8 cellular contexts compared by ENCODE assay signal in the genomic region with DNA sequence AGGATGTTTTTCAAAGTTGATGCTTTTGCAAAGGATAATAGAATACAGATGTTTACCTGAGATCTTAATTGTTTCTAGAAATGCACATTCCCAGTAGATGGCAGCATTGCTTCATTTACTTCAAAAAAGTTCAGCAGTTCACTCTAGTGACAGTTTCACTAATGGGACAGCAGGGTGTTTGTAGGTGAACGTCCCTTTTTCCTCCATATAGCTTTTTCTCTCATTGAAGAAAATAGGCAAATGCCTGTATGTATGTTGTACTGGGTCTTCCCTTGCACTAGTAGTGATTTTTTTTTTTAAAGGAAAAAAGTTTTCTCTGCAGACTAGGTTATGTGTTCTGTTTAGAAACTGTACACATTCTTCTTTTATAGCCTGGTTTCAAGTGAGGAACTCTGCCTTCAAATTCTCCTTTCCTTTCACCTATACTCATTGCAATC.
A peak's percentile ranks its signal among the peaks of the same experiment; 100 is the strongest.
DNase-seq lines count a peak whose midpoint lies in the region; ATAC-seq, FAIRE-seq and TF ChIP-seq lines count a peak whose summit lies in the region.

No MANE protein-coding gene starts in this region.

- no peaks in the 10 kb centered on the region for H3K36me3 ChIP-seq in HepG2 (replicated peaks in 1 of 2; ENCODE audit: control insufficient read depth in 1 of 2, insufficient read depth in 2 of 2, low read length in 2 of 2)

- 0% methylated on average over 1 of the region's 1 CpG for WGBS in HepG2 (ENCODE audit: low lambda C conversion rate)

- H4K20me1 ChIP-seq in HepG2 (ENCODE audit: insufficient read depth, low read length), result no peaks in the 10 kb centered on the region

- BruUV-seq in HepG2 (replicated peaks; lab: Mats Ljungman, UMichigan), result no TSS peak

- no peaks in the 10 kb centered on the region for H3K79me2 ChIP-seq in HepG2 (ENCODE audit: insufficient read depth, low read length)

- in situ Hi-C loops in HepG2 (cut with HindIII; ENCODE audit: extremely low pct_ligation_motif_present, low pct_unique_long_range_greater_than_20kb), result no loop called here

- ATAC-seq in GM18907 (IDR thresholded peaks at IDR 0.05; ENCODE audit: unreplicated experiment) (peak; percentile 42), HG03342 (IDR thresholded peaks at IDR 0.05; ENCODE audit: unreplicated experiment) (peak; percentile 36), HepG2 (peak; percentile 95)

- CTCF ChIA-PET in HepG2 (lab: Yijun Ruan, JAX; ENCODE audit: low intra/inter-chr PET ratio, low total read pairs), result interaction anchor here (1.4 to 3.8 kb wide), 4 partner anchors 9 to 518 kb away, joined by 4 to 100 read pairs (median 12); no protein-coding TSS in a partner anchor

- DNase-seq in NCI-H1436 (lab: John Stamatoyannopoulos, UW) (peak; percentile 32), NCI-H1436 treated with DMSO at 0.1 percent for 48 hours (lab: John Stamatoyannopoulos, UW) (no peak), NCI-H774 (lab: John Stamatoyannopoulos, UW) (peak; percentile 16), cardiac fibroblast (ENCODE audit: low read depth in 2 of 2) (peak; percentile 68 to 79), HepG2 (ENCODE audit: low spot score) (peak; percentile 73), urothelium cell line (ENCODE audit: low spot score) (peak; percentile 51)

- H3K4me2 ChIP-seq in HepG2 (ENCODE audit: low read depth, low read length), result no peak overlapping the region

- intact Hi-C loops in HepG2 (cut with micrococcal nuclease; ENCODE audit: unreplicated experiment), result loop anchor here (1.0 to 5.0 kb wide), 4 partner anchors 517 to 1643 kb away; no protein-coding TSS in a partner anchor

- peaks cover 8% of the 10 kb centered on the region; the same call in 1 of the 2 replicates for H3K4me1 ChIP-seq in HepG2 (ENCODE audit: insufficient read depth, low read length)

- no peak overlapping the region for H3K4me3 ChIP-seq in cardiac fibroblast (replicated peaks in 1 of 2; ENCODE audit: low read depth in 2 of 2, low read length in 2 of 2)
- no peak overlapping the region for H3K4me3 ChIP-seq in HepG2 (replicated peaks in 1 of 3; ENCODE audit: insufficient read depth in 1 of 3, low read depth in 2 of 3, low read length in 3 of 3)

- H3K9ac ChIP-seq in HepG2 (ENCODE audit: insufficient read depth, low read depth, low read length), result no peak overlapping the region

- FAIRE-seq in HepG2 (lab: Jason Lieb, UNC) (peak; percentile 60), urothelium cell line (lab: Jason Lieb, UNC) (no peak)

- no peak for TF ChIP-seq POLR2A in HepG2 (IDR thresholded peaks at IDR 0.05; ENCODE audit: insufficient read depth in 1 of 2, low read depth in 2 of 2, low read length in 2 of 2)

- peak; percentile 72 for TF ChIP-seq RAD21 in HepG2 (CRISPR knock-in tag; IDR thresholded peaks at IDR 0.05)

- no peak for TF ChIP-seq EP300 in HepG2 (IDR thresholded peaks at IDR 0.05; ENCODE audit: low read depth in 2 of 2, low read length in 2 of 2)
- TF ChIP-seq EP300 in HepG2 (CRISPR knock-in tag; IDR thresholded peaks at IDR 0.05; ENCODE audit: borderline replicate concordance), result no peak

- H3K27me3 ChIP-seq in HepG2 (ENCODE audit: control insufficient read depth in 1 of 2, insufficient read depth in 2 of 2, low read length in 2 of 2), result no peaks in the 10 kb centered on the region

- TF ChIP-seq CTCF in cardiac fibroblast (IDR thresholded peaks at IDR 0.05; ENCODE audit: low read depth, low read length), result peak; percentile 60
- TF ChIP-seq CTCF in HepG2 (CRISPR knock-in tag; IDR thresholded peaks at IDR 0.05), result peak; percentile 79

- H3K27ac ChIP-seq in HepG2 (ENCODE audit: extremely low read length, insufficient read depth, low read length), result no peak overlapping the region

- H3K9me3 ChIP-seq in HepG2 (ENCODE audit: low read length), result no peaks in the 10 kb centered on the region

- H2AFZ ChIP-seq in HepG2 (ENCODE audit: low read length), result no peak overlapping the region

- POLR2A ChIA-PET in HepG2 (lab: Yijun Ruan, JAX), result no interaction called here

TF ChIP-seq in HepG2, 621 proteins besides CTCF, POLR2A, EP300 and RAD21 (continues in another document):
- TF ChIP-seq STAG1 (CRISPR knock-in tag; IDR thresholded peaks at IDR 0.05), result peak; percentile 95
- no peak for TF ChIP-seq ZSCAN22 (CRISPR knock-in tag; IDR thresholded peaks at IDR 0.05)
- TF ChIP-seq, protein P1, sequence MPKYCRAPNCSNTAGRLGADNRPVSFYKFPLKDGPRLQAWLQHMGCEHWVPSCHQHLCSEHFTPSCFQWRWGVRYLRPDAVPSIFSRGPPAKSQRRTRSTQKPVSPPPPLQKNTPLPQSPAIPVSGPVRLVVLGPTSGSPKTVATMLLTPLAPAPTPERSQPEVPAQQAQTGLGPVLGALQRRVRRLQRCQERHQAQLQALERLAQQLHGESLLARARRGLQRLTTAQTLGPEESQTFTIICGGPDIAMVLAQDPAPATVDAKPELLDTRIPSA (CRISPR knock-in tag; IDR thresholded peaks at IDR 0.05; ENCODE audit: borderline replicate concordance), result no peak
- peak; percentile 74 for TF ChIP-seq SMC3 (IDR thresholded peaks at IDR 0.05; ENCODE audit: low read length)
- TF ChIP-seq, protein P2, sequence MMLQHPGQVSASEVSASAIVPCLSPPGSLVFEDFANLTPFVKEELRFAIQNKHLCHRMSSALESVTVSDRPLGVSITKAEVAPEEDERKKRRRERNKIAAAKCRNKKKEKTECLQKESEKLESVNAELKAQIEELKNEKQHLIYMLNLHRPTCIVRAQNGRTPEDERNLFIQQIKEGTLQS (CRISPR knock-in tag; IDR thresholded peaks at IDR 0.05), result no peak
- no peak for TF ChIP-seq ZNF292 (CRISPR knock-in tag; IDR thresholded peaks at IDR 0.05; ENCODE audit: borderline replicate concordance, low read depth)
- no peak for TF ChIP-seq BCL6 (CRISPR knock-in tag; IDR thresholded peaks at IDR 0.05)
- no peak for TF ChIP-seq TBP (CRISPR knock-in tag; IDR thresholded peaks at IDR 0.05)
- TF ChIP-seq ZNF562 (CRISPR knock-in tag; IDR thresholded peaks at IDR 0.05; ENCODE audit: borderline replicate concordance), result no peak
- TF ChIP-seq GATAD2A (CRISPR knock-in tag; IDR thresholded peaks at IDR 0.05), result 0 out of 2 replicates have a peak, but pooled peaks have one; percentile 30
- TF ChIP-seq ZKSCAN8 (CRISPR knock-in tag; IDR thresholded peaks at IDR 0.05; ENCODE audit: borderline replicate concordance), result 0 out of 2 replicates have a peak, but pooled peaks have one; percentile 37
- no peak for TF ChIP-seq TSC22D2 (CRISPR knock-in tag; IDR thresholded peaks at IDR 0.05; ENCODE audit: borderline replicate concordance)
- no peak for TF ChIP-seq ZNF816 (CRISPR knock-in tag; IDR thresholded peaks at IDR 0.05; ENCODE audit: borderline replicate concordance)
- TF ChIP-seq ZNF253 (CRISPR knock-in tag; IDR thresholded peaks at IDR 0.05; ENCODE audit: borderline replicate concordance), result no peak
- TF ChIP-seq, protein P3, sequence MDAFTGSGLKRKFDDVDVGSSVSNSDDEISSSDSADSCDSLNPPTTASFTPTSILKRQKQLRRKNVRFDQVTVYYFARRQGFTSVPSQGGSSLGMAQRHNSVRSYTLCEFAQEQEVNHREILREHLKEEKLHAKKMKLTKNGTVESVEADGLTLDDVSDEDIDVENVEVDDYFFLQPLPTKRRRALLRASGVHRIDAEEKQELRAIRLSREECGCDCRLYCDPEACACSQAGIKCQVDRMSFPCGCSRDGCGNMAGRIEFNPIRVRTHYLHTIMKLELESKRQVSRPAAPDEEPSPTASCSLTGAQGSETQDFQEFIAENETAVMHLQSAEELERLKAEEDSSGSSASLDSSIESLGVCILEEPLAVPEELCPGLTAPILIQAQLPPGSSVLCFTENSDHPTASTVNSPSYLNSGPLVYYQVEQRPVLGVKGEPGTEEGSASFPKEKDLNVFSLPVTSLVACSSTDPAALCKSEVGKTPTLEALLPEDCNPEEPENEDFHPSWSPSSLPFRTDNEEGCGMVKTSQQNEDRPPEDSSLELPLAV (CRISPR knock-in tag; conservative IDR thresholded peaks at IDR 0.05; ENCODE audit: low read depth), result no peak
- no peak for TF ChIP-seq ZNF546 (CRISPR knock-in tag; conservative IDR thresholded peaks at IDR 0.05)
- TF ChIP-seq IRF2 (CRISPR knock-in tag; IDR thresholded peaks at IDR 0.05), result no peak
- TF ChIP-seq, protein P4, sequence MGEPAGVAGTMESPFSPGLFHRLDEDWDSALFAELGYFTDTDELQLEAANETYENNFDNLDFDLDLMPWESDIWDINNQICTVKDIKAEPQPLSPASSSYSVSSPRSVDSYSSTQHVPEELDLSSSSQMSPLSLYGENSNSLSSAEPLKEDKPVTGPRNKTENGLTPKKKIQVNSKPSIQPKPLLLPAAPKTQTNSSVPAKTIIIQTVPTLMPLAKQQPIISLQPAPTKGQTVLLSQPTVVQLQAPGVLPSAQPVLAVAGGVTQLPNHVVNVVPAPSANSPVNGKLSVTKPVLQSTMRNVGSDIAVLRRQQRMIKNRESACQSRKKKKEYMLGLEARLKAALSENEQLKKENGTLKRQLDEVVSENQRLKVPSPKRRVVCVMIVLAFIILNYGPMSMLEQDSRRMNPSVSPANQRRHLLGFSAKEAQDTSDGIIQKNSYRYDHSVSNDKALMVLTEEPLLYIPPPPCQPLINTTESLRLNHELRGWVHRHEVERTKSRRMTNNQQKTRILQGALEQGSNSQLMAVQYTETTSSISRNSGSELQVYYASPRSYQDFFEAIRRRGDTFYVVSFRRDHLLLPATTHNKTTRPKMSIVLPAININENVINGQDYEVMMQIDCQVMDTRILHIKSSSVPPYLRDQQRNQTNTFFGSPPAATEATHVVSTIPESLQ (CRISPR knock-in tag; conservative IDR thresholded peaks at IDR 0.05), result no peak
- TF ChIP-seq, protein P5, sequence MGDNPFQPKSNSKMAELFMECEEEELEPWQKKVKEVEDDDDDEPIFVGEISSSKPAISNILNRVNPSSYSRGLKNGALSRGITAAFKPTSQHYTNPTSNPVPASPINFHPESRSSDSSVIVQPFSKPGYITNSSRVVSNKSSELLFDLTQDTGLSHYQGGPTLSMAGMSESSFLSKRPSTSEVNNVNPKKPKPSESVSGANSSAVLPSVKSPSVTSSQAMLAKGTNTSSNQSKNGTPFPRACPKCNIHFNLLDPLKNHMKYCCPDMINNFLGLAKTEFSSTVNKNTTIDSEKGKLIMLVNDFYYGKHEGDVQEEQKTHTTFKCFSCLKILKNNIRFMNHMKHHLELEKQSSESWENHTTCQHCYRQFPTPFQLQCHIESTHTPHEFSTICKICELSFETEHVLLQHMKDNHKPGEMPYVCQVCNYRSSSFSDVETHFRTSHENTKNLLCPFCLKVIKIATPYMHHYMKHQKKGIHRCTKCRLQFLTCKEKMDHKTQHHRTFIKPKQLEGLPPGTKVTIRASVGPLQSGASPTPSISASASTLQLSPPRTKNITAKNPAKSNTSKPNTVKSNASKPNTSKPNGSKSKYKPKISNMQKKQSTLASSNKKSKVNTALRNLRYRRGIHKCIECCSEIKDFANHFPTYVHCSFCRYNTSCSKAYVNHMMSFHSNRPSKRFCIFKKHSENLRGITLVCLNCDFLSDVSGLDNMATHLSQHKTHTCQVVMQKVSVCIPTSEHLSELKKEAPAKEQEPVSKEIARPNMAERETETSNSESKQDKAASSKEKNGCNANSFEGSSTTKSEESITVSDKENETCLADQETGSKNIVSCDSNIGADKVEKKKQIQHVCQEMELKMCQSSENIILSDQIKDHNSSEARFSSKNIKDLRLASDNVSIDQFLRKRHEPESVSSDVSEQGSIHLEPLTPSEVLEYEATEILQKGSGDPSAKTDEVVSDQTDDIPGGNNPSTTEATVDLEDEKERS (CRISPR knock-in tag; IDR thresholded peaks at IDR 0.05), result no peak

Comparison
In these comparisons a context has a peak if more than half of its experiments do, and no peak if none do; other contexts are left out.
1. ATAC-seq: peak in every context shown above with its lines; median percentile 95 in HepG2; 42 in GM18907; 36 in HG03342.